23 cellular contexts compared by ENCODE assay signal in the genomic region with DNA sequence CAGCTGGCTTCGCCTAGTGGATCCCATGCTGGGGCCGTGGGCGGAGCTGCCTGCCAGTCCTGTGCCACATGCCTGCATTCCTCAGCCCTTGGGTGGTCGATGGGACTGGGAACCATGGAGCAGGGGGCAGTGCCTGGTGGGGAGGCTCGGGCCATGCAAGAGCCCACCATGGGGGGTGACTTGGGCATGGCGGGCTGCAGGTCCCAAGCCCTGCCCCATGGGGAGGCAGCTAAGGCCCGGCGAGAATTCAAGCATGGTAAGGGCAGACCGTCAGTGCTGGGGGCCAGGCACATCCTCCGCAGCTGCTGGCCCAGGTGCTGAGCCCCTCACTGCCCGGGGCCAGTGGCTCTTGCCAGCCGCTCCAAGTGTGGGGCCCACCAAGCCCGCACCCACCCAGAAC.
DNase-seq lines count a peak whose midpoint lies in the region; ATAC-seq, FAIRE-seq and TF ChIP-seq lines count a peak whose summit lies in the region.
"Had no signal": no experiment of that assay in that cellular context is flagged by ENCODE, and none has a peak within 500 bp of the region (broad histone marks: within the 10 kb centered on the region; RNA-seq: fewer than 3 reads in every experiment).

No MANE protein-coding gene starts in this region.

- no peaks in the 10 kb centered on the region for H4K20me1 ChIP-seq in GM23338 (replicated peaks; ENCODE audit: insufficient read depth)
- H4K20me1 ChIP-seq: BLaER1 treated with 17β-estradiol and CSF1 and Interleukin-3, amounts not matched to agents 10 nM and 100 nM had no signal

- no peaks in the 10 kb centered on the region for H3K27me3 Mint-ChIP-seq in natural killer cell treated with Interleukin-12 subunit alpha and Interleukin-12 subunit beta and Interleukin-15 and Interleukin-18, amount 100 ng/mL, for 72 hours
- H3K27me3 Mint-ChIP-seq in natural killer cell (ENCODE audit: low read depth in 2 of 2) (no peaks in the 10 kb centered on the region), chondrocyte (ENCODE audit: low read depth) (no peaks in the 10 kb centered on the region), GM23338 (ENCODE audit: insufficient read depth, low read depth, poor library complexity) (peaks cover 3% of the 10 kb centered on the region)
- H3K27me3 Mint-ChIP-seq: B cell; CD4-positive, alpha-beta T cell had no signal

- H3K9me3 ChIP-seq in kidney (ENCODE audit: control insufficient read depth in 1 of 2, low read length in 2 of 2), result no peaks in the 10 kb centered on the region
- H3K9me3 ChIP-seq: A549, Caco-2 had no signal

- H2AFZ ChIP-seq in GM23338, result no peak overlapping the region

- H3K4me2 ChIP-seq in GM23338, result no peak overlapping the region
- H3K4me2 ChIP-seq: A549; BLaER1 treated with 17β-estradiol and CSF1 and Interleukin-3, amounts not matched to agents 10 nM and 100 nM had no signal

- no peaks in the 10 kb centered on the region for H3K4me1 Mint-ChIP-seq in natural killer cell treated with Interleukin-12 subunit alpha and Interleukin-12 subunit beta and Interleukin-15 and Interleukin-18, amount 100 ng/mL, for 72 hours (ENCODE audit: low read depth in 2 of 2)
- H3K4me1 Mint-ChIP-seq in natural killer cell, result no peaks in the 10 kb centered on the region
- no peaks in the 10 kb centered on the region for H3K4me1 Mint-ChIP-seq in chondrocyte (ENCODE audit: low read depth)
- no peaks in the 10 kb centered on the region for H3K4me1 Mint-ChIP-seq in stimulated activated effector memory CD8-positive, alpha-beta T cell treated with anti-CD3 and anti-CD28 coated beads, Interleukin-12 subunit alpha, Interleukin-12 subunit beta, amount 100 ng/mL, for 72 hours
- H3K4me1 Mint-ChIP-seq in GM23338, result no peaks in the 10 kb centered on the region; the same call in 2 of the 3 replicates
- H3K4me1 Mint-ChIP-seq: B cell had no signal

- ATAC-seq in natural killer cell treated with Interleukin-12 subunit alpha and Interleukin-12 subunit beta and Interleukin-15 and Interleukin-18, amount 100 ng/mL, for 72 hours, result peak; percentile 36 to 40
- ATAC-seq in natural killer cell (no peak), GM23338 (no peak), GM21360 (IDR thresholded peaks at IDR 0.05; ENCODE audit: unreplicated experiment) (no peak)
- peak; percentile 39 for ATAC-seq in stimulated activated effector memory CD8-positive, alpha-beta T cell treated with anti-CD3 and anti-CD28 coated beads, Interleukin-12 subunit alpha, Interleukin-12 subunit beta, amount 100 ng/mL, for 72 hours
- ATAC-seq: A549; CD8-positive, alpha-beta T cell had no signal

- no peaks in the 10 kb centered on the region for H3F3A ChIP-seq in GM23338 (replicated peaks; ENCODE audit: low read depth)

- no peak for DNase-seq in natural killer cell treated with Interleukin-12 subunit alpha and Interleukin-12 subunit beta and Interleukin-15 and Interleukin-18, amount 100 ng/mL, for 72 hours (ENCODE audit: low spot score)
- no peak for DNase-seq in natural killer cell
- DNase-seq in chondrocyte (ENCODE audit: low spot score), result peak; percentile 90
- DNase-seq in kidney, result peak; percentile 64
- no peak for DNase-seq in stimulated activated effector memory CD8-positive, alpha-beta T cell treated with anti-CD3 and anti-CD28 coated beads, Interleukin-12 subunit alpha, Interleukin-12 subunit beta, amount 100 ng/mL, for 72 hours (ENCODE audit: low spot score in 2 of 2)
- DNase-seq in GM23338 (ENCODE audit: low spot score), result no peak
- DNase-seq: AML-193; Caco-2; Calu3; CD4-positive, alpha-beta T cell; CD8-positive, alpha-beta T cell; DMS79 treated with DMSO at 0.1 percent for 48 hours; GF-D8 had no signal

- FAIRE-seq in kidney (lab: Jason Lieb, UNC), result no peak
- FAIRE-seq: A549, D721Med, G401.6, GM12891, GM19239 had no signal

- H3K27ac ChIP-seq in kidney (ENCODE audit: low read depth in 2 of 2, low read length in 2 of 2) (no peak overlapping the region), GM23338 (ENCODE audit: low read depth) (no peak overlapping the region)
- H3K27ac ChIP-seq: 22Rv1; A549; BLaER1 treated with 17β-estradiol and CSF1 and Interleukin-3, amounts not matched to agents 10 nM and 100 nM; C4-2B had no signal

- H3K36me3 Mint-ChIP-seq in natural killer cell treated with Interleukin-12 subunit alpha and Interleukin-12 subunit beta and Interleukin-15 and Interleukin-18, amount 100 ng/mL, for 72 hours, result no peaks in the 10 kb centered on the region
- no peaks in the 10 kb centered on the region for H3K36me3 Mint-ChIP-seq in natural killer cell
- H3K36me3 Mint-ChIP-seq in chondrocyte (ENCODE audit: low read depth), result no peaks in the 10 kb centered on the region
- no peaks in the 10 kb centered on the region for H3K36me3 Mint-ChIP-seq in stimulated activated effector memory CD8-positive, alpha-beta T cell treated with anti-CD3 and anti-CD28 coated beads, Interleukin-12 subunit alpha, Interleukin-12 subunit beta, amount 100 ng/mL, for 72 hours
- peaks cover 24% of the 10 kb centered on the region for H3K36me3 Mint-ChIP-seq in GM23338 (ENCODE audit: low read depth)
- H3K36me3 Mint-ChIP-seq: CD8-positive, alpha-beta T cell had no signal

- intact Hi-C loops in natural killer cell (cut with micrococcal nuclease), result no loop called here
- intact Hi-C loops in kidney (cut with DNase I), result no loop called here

- H3K36me3 ChIP-seq in kidney (ENCODE audit: control insufficient read depth in 1 of 2, insufficient read depth in 2 of 2, low read length in 2 of 2) (no peaks in the 10 kb centered on the region), GM23338 (ENCODE audit: insufficient read depth) (no peaks in the 10 kb centered on the region)
- H3K36me3 ChIP-seq: BLaER1 treated with 17β-estradiol and CSF1 and Interleukin-3, amounts not matched to agents 10 nM and 100 nM had no signal

- H3K27ac Mint-ChIP-seq in natural killer cell treated with Interleukin-12 subunit alpha and Interleukin-12 subunit beta and Interleukin-15 and Interleukin-18, amount 100 ng/mL, for 72 hours, result no peak overlapping the region
- H3K27ac Mint-ChIP-seq in natural killer cell (no peak overlapping the region), chondrocyte (ENCODE audit: unreplicated experiment) (no peak overlapping the region), GM23338 (no peak overlapping the region)
- H3K27ac Mint-ChIP-seq in stimulated activated effector memory CD8-positive, alpha-beta T cell treated with anti-CD3 and anti-CD28 coated beads, Interleukin-12 subunit alpha, Interleukin-12 subunit beta, amount 100 ng/mL, for 72 hours, result no peak overlapping the region
- H3K27ac Mint-ChIP-seq: B cell; CD4-positive, alpha-beta T cell; CD8-positive, alpha-beta T cell had no signal

- no peak overlapping the region for H3K9ac ChIP-seq in kidney (ENCODE audit: low read length in 2 of 2)
- H3K9ac ChIP-seq: BLaER1 treated with 17β-estradiol and CSF1 and Interleukin-3, amounts not matched to agents 10 nM and 100 nM had no signal

- no peaks in the 10 kb centered on the region for H3K27me3 ChIP-seq in GM23338 (ENCODE audit: insufficient read depth)
- H3K27me3 ChIP-seq: BLaER1 treated with 17β-estradiol and CSF1 and Interleukin-3, amounts not matched to agents 10 nM and 100 nM had no signal

- no peak overlapping the region for H3K4me3 Mint-ChIP-seq in natural killer cell treated with Interleukin-12 subunit alpha and Interleukin-12 subunit beta and Interleukin-15 and Interleukin-18, amount 100 ng/mL, for 72 hours
- H3K4me3 Mint-ChIP-seq in natural killer cell (no peak overlapping the region), chondrocyte (ENCODE audit: unreplicated experiment) (no peak overlapping the region), GM23338 (no peak overlapping the region)
- no peak overlapping the region for H3K4me3 Mint-ChIP-seq in stimulated activated effector memory CD8-positive, alpha-beta T cell treated with anti-CD3 and anti-CD28 coated beads, Interleukin-12 subunit alpha, Interleukin-12 subunit beta, amount 100 ng/mL, for 72 hours
- H3K4me3 Mint-ChIP-seq: B cell; CD4-positive, alpha-beta T cell; CD8-positive, alpha-beta T cell had no signal

- H3K79me2 ChIP-seq in GM23338 (replicated peaks; ENCODE audit: insufficient read depth), result no peaks in the 10 kb centered on the region

- H3K9me2 ChIP-seq in GM23338 (ENCODE audit: insufficient read depth), result no peaks in the 10 kb centered on the region

- peaks cover 7% of the 10 kb centered on the region for H3K9me3 Mint-ChIP-seq in natural killer cell treated with Interleukin-12 subunit alpha and Interleukin-12 subunit beta and Interleukin-15 and Interleukin-18, amount 100 ng/mL, for 72 hours
- H3K9me3 Mint-ChIP-seq in natural killer cell (peaks cover 0 to 2% of the 10 kb centered on the region in 2 donors), chondrocyte (ENCODE audit: low read depth) (peaks cover 11% of the 10 kb centered on the region), GM23338 (peaks cover 36% of the 10 kb centered on the region)
- H3K9me3 Mint-ChIP-seq in stimulated activated effector memory CD8-positive, alpha-beta T cell treated with anti-CD3 and anti-CD28 coated beads, Interleukin-12 subunit alpha, Interleukin-12 subunit beta, amount 100 ng/mL, for 72 hours, result no peaks in the 10 kb centered on the region
- H3K9me3 Mint-ChIP-seq: CD4-positive, alpha-beta T cell had no signal

- H3K4me1 ChIP-seq in kidney (ENCODE audit: control insufficient read depth in 1 of 2, insufficient read depth in 1 of 2, low read depth in 1 of 2, low read length in 2 of 2), result no peaks in the 10 kb centered on the region
- H3K4me1 ChIP-seq in GM23338 (ENCODE audit: insufficient read depth), result no peaks in the 10 kb centered on the region
- H3K4me1 ChIP-seq: A549; BLaER1 treated with 17β-estradiol and CSF1 and Interleukin-3, amounts not matched to agents 10 nM and 100 nM; Caco-2 had no signal

- no peak overlapping the region for H3K4me3 ChIP-seq in kidney (ENCODE audit: low read length in 2 of 2)
- H3K4me3 ChIP-seq in GM23338, result no peak overlapping the region
- H3K4me3 ChIP-seq: A549; BLaER1 treated with 17β-estradiol and CSF1 and Interleukin-3, amounts not matched to agents 10 nM and 100 nM had no signal

- no peak for TF ChIP-seq CTCF in natural killer cell (IDR thresholded peaks at IDR 0.05)
- TF ChIP-seq CTCF in chondrocyte (IDR thresholded peaks at IDR 0.05), result no peak
- TF ChIP-seq CTCF in kidney (IDR thresholded peaks at IDR 0.05; ENCODE audit: borderline replicate concordance, extremely low read depth, insufficient read depth), result no peak
- no peak for TF ChIP-seq CTCF in GM23338 (conservative IDR thresholded peaks at IDR 0.05; ENCODE audit: low read depth in 2 of 2)

TF ChIP-seq in GM23338, 12 proteins besides CTCF, POLR2A, EP300 and RAD21 (continues in another document):
- TF ChIP-seq, protein P1, sequence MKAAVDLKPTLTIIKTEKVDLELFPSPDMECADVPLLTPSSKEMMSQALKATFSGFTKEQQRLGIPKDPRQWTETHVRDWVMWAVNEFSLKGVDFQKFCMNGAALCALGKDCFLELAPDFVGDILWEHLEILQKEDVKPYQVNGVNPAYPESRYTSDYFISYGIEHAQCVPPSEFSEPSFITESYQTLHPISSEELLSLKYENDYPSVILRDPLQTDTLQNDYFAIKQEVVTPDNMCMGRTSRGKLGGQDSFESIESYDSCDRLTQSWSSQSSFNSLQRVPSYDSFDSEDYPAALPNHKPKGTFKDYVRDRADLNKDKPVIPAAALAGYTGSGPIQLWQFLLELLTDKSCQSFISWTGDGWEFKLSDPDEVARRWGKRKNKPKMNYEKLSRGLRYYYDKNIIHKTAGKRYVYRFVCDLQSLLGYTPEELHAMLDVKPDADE (IDR thresholded peaks at IDR 0.05), result no peak
- no peak for TF ChIP-seq JUNB (IDR thresholded peaks at IDR 0.05; ENCODE audit: unreplicated experiment)
- no peak for TF ChIP-seq EZH2phosphoT487 (IDR thresholded peaks at IDR 0.05; ENCODE audit: unreplicated experiment)

Comparison
In these comparisons a context has a peak if more than half of its experiments do, and no peak if none do; other contexts are left out.
1. ATAC-seq: peak in natural killer cell treated with Interleukin-12 subunit alpha and Interleukin-12 subunit beta and Interleukin-15 and Interleukin-18, amount 100 ng/mL, for 72 hours (2 of 2) and stimulated activated effector memory CD8-positive, alpha-beta T cell treated with anti-CD3 and anti-CD28 coated beads, Interleukin-12 subunit alpha, Interleukin-12 subunit beta, amount 100 ng/mL, for 72 hours (single experiment); none in natural killer cell (0 of 3), GM23338 (single experiment) and GM21360 (single experiment).
2. DNase-seq: peak in chondrocyte (single experiment) and kidney (single experiment); none in natural killer cell treated with Interleukin-12 subunit alpha and Interleukin-12 subunit beta and Interleukin-15 and Interleukin-18, amount 100 ng/mL, for 72 hours (single experiment), natural killer cell (single experiment), stimulated activated effector memory CD8-positive, alpha-beta T cell treated with anti-CD3 and anti-CD28 coated beads, Interleukin-12 subunit alpha, Interleukin-12 subunit beta, amount 100 ng/mL, for 72 hours (0 of 2) and GM23338 (single experiment).